ENCODE assay signal across 8 cellular contexts in genomic region chr6:1604347-1604990, GRCh38. TPM values are rescaled to one million over a fixed set of nuclear protein-coding genes. Genes with fewer than 3 reads are reported as not detected.
DNase-seq lines count a peak whose midpoint lies in the region; TF ChIP-seq lines count a peak whose summit lies in the region.

No MANE protein-coding gene starts in this region.

- peak; percentile 99 for TF ChIP-seq CTCF in endodermal cell (conservative IDR thresholded peaks at IDR 0.05)
- TF ChIP-seq CTCF in mesothelial cell of epicardium (IDR thresholded peaks at IDR 0.05; ENCODE audit: unreplicated experiment): peak; percentile 97

- H3K9ac ChIP-seq in endodermal cell (ENCODE audit: extremely low read depth, low read length, poor library complexity, severe bottlenecking): no peak overlapping the region

- CTCF ChIA-PET in HEK293T (lab: Yijun Ruan, JAX): interaction anchor here (2.0 kb wide), 1 partner anchor 504 kb away, joined by 7 read pairs; no protein-coding TSS in a partner anchor

- H3K9me3 Mint-ChIP-seq in endodermal cell (no peaks in the 10 kb centered on the region), mesothelial cell of epicardium (no peaks in the 10 kb centered on the region)

- H3K4me1 Mint-ChIP-seq in endodermal cell (peaks cover 52% of the 10 kb centered on the region), mesothelial cell of epicardium (peaks cover 34% of the 10 kb centered on the region)

- peaks cover 69% of the 10 kb centered on the region for H3K27me3 ChIP-seq in endodermal cell (ENCODE audit: control insufficient read depth, insufficient read depth, low read length, poor library complexity, severe bottlenecking)

- H3K9me3 ChIP-seq in endodermal cell (ENCODE audit: control insufficient read depth, low read length): no peaks in the 10 kb centered on the region

- H3K4me3 ChIP-seq in endodermal cell (ENCODE audit: low read length): peak overlapping the region; percentile 81

- H3K36me3 Mint-ChIP-seq in endodermal cell (ENCODE audit: low read depth): no peaks in the 10 kb centered on the region
- H3K36me3 Mint-ChIP-seq in mesothelial cell of epicardium: no peaks in the 10 kb centered on the region

- H3K27me3 Mint-ChIP-seq in endodermal cell (ENCODE audit: insufficient read depth): peaks cover 73% of the 10 kb centered on the region
- H3K27me3 Mint-ChIP-seq in mesothelial cell of epicardium (ENCODE audit: low read depth): peaks cover 74% of the 10 kb centered on the region

- POLR2A ChIA-PET in HEK293T (lab: Yijun Ruan, JAX): interaction anchor here (4.5 to 4.7 kb wide), 3 partner anchors 23 to 199 kb away, joined by 30 to 144 read pairs (median 39); no protein-coding TSS in a partner anchor

- no peak overlapping the region for H3K27ac ChIP-seq in endodermal cell (ENCODE audit: low read depth, low read length)

- no peaks in the 10 kb centered on the region for H3K36me3 ChIP-seq in endodermal cell (ENCODE audit: control insufficient read depth, insufficient read depth, low read length)

- DNase-seq in EL: peak; percentile 68
- peak; percentile 73 for DNase-seq in HEK293T (ENCODE audit: extremely low spot score)
- peak; percentile 26 for DNase-seq in NCI-H510A treated with DMSO at 0.1 percent for 48 hours (lab: John Stamatoyannopoulos, UW)
- peak; percentile 90 for DNase-seq in activated CD8-positive, alpha-beta memory T cell treated with anti-CD3 and anti-CD28 coated beads for 24 hours
- DNase-seq in endodermal cell: peak; percentile 94
- peak; percentile 74 to 92 for DNase-seq in mesothelial cell of epicardium (ENCODE audit: low spot score in 2 of 2, unreplicated experiment in 2 of 2)
- DNase-seq in stimulated activated CD8-positive, alpha-beta memory T cell treated with anti-CD3 and anti-CD28 coated beads, Interleukin-4, amount 100 ng/mL, for 48 hours: peak; percentile 82
- no peak for DNase-seq in HPDE6-E6E7 (ENCODE audit: extremely low spot score)

- H3K4me3 Mint-ChIP-seq in endodermal cell (peak overlapping the region; percentile 73), mesothelial cell of epicardium (peak overlapping the region; percentile 65)

- WGBS in endodermal cell (ENCODE audit: insufficient coverage in 1 of 2, insufficient read length in 1 of 2), 2 experiments: 0 to 1% methylated on average over 9 to 73 of the region's 73 CpGs

- H3K4me1 ChIP-seq in endodermal cell (ENCODE audit: control insufficient read depth, insufficient read depth, low read length): peaks cover 18% of the 10 kb centered on the region

- H3K27ac Mint-ChIP-seq in endodermal cell (no peak overlapping the region), mesothelial cell of epicardium (no peak overlapping the region)

TF ChIP-seq in HEK293T, 16 proteins besides CTCF, POLR2A, EP300 and RAD21:
- TF ChIP-seq ELF4 (IDR thresholded peaks at IDR 0.05) (no peak), HDGF (IDR thresholded peaks at IDR 0.05; ENCODE audit: borderline replicate concordance) (peak; percentile 37; the same call in 1 of the 2 replicates)

RNA-seq across cellular contexts. Expression of gene FOXC1, which starts 5.2 kb away (rescaled TPM):
- total RNA-seq in endodermal cell: 10 to 100 TPM in 1 of 2 donors, 1 to 10 TPM in 1; 7.1 to 10.1 TPM
- 2.5 TPM for polyA plus RNA-seq in endodermal cell (2013, experiment 1 of 2)
- 2.4 TPM for polyA plus RNA-seq in endodermal cell (2013, experiment 2 of 2)
- 49.8 to 52.2 TPM (median 50.5 TPM) in 3 replicates for total RNA-seq in mesothelial cell of epicardium
